In genomic region chr5:111159845-111160244, GRCh38 we compare ENCODE assay signal across 18 cellular contexts.
DNase-seq lines count a peak whose midpoint lies in the region; ATAC-seq and TF ChIP-seq lines count a peak whose summit lies in the region.
"Had no signal": no experiment of that assay in that cellular context is flagged by ENCODE, and none has a peak within 500 bp of the region (broad histone marks: within the 10 kb centered on the region; RNA-seq: fewer than 3 reads in every experiment).

No MANE protein-coding gene starts in this region.

- H3K27ac Mint-ChIP-seq in CD4-positive, alpha-beta memory T cell = no peak overlapping the region
- H3K27ac Mint-ChIP-seq: activated naive CD8-positive, alpha-beta T cell treated with anti-CD3 and anti-CD28 coated beads, Interleukin-2, amount 10 ng/mL, durations not matched to agents 7 days and 5 days; activated T-helper 1 cell treated with anti-CD3 and anti-CD28 coated beads, Interleukin-12 subunit alpha, Interleukin-12 subunit beta, Interleukin-2, Interleukin-4 antibody, amounts not matched to agents 30 ng/mL and 10 ng/mL and 1 ng/mL, durations not matched to agents 14 hours and 24 hours and 36 hours; T-helper 1 cell treated with Interleukin-12 subunit alpha and Interleukin-12 subunit beta and Interleukin-4 antibody, amounts not matched to agents 30 μg/mL and 1 μg/mL, for 36 hours had no signal

- H3K4me1 ChIP-seq in BE2C (peaks cover 26% of the 10 kb centered on the region), OCI-LY3 (ENCODE audit: low read length) (peaks cover 28% of the 10 kb centered on the region), mucosa of descending colon (ENCODE audit: low read depth) (no peaks in the 10 kb centered on the region)
- H3K4me1 ChIP-seq in CD4-positive, alpha-beta memory T cell (ENCODE audit: insufficient read depth, low read length) = no peaks in the 10 kb centered on the region
- H3K4me1 ChIP-seq: esophagus squamous epithelium, parathyroid adenoma, suprapubic skin had no signal

- CTCF ChIA-PET in GM10248 (lab: Yijun Ruan, JAX) = interaction anchor here (1.0 to 8.8 kb wide), 9 partner anchors 11 to 394 kb away, joined by 3 to 92 read pairs (median 4); partner anchors contain the start of gene STARD4
- CTCF ChIA-PET in CD4-positive, alpha-beta memory T cell (lab: Charles Lee; ENCODE audit: partially characterized antibody) = interaction anchor here (0.6 to 10.4 kb wide), 10 partner anchors 12 to 318 kb away, joined by 3 to 282 read pairs (median 4); partner anchors contain the start of gene CAMK4

- no peak overlapping the region for H3K4me3 ChIP-seq in BE2C (ENCODE audit: low read depth, low read length)
- no peak overlapping the region for H3K4me3 ChIP-seq in OCI-LY3 (ENCODE audit: low read length)
- no peak overlapping the region for H3K4me3 ChIP-seq in CD4-positive, alpha-beta memory T cell (ENCODE audit: low read length in 2 of 2)
- H3K4me3 ChIP-seq in mucosa of descending colon = no peak overlapping the region
- H3K4me3 ChIP-seq: esophagus squamous epithelium, suprapubic skin had no signal

- H3K4me2 ChIP-seq in OCI-LY3 (ENCODE audit: low read length) = no peak overlapping the region

- no peaks in the 10 kb centered on the region for H3K36me3 ChIP-seq in BE2C
- no peaks in the 10 kb centered on the region for H3K36me3 ChIP-seq in OCI-LY3 (replicated peaks; ENCODE audit: low read depth, low read length)
- H3K36me3 ChIP-seq in CD4-positive, alpha-beta memory T cell (ENCODE audit: insufficient read depth, low read length) = no peaks in the 10 kb centered on the region
- H3K36me3 ChIP-seq in mucosa of descending colon (ENCODE audit: low read depth) = no peaks in the 10 kb centered on the region
- H3K36me3 ChIP-seq: esophagus squamous epithelium, suprapubic skin had no signal

- DNase-seq in BE2C (peak; percentile 45), GM10248 (ENCODE audit: extremely low spot score) (no peak), glomerular visceral epithelial cell (ENCODE audit: extremely low spot score) (peak; percentile 21), cerebellar nuclear complex (lab: John Stamatoyannopoulos, UW) (no peak), NCI-H446 (lab: John Stamatoyannopoulos, UW) (no peak), mucosa of descending colon (no peak)
- no peak for DNase-seq in CD4-positive, alpha-beta memory T cell
- DNase-seq: activated naive CD8-positive, alpha-beta T cell treated with anti-CD3 and anti-CD28 coated beads, Interleukin-2, amount 10 ng/mL, durations not matched to agents 7 days and 5 days; esophagus squamous epithelium; NCI-H1105 treated with DMSO at 0.1 percent for 48 hours; NCI-H2171 treated with DMSO at 0.1 percent for 48 hours; stimulated activated CD8-positive, alpha-beta memory T cell treated with anti-CD3 and anti-CD28 coated beads, Interleukin-4, amount 100 ng/mL, for 48 hours had no signal

- no peak overlapping the region for H3K27ac ChIP-seq in OCI-LY3 (ENCODE audit: low read length)
- no peak overlapping the region for H3K27ac ChIP-seq in CD4-positive, alpha-beta memory T cell (ENCODE audit: low read depth, low read length)
- H3K27ac ChIP-seq: esophagus squamous epithelium, parathyroid adenoma, suprapubic skin had no signal

- H3K9ac ChIP-seq in OCI-LY3 (ENCODE audit: low read length) = no peak overlapping the region
- H3K9ac ChIP-seq: parathyroid adenoma had no signal

- no peaks in the 10 kb centered on the region for H3K9me3 Mint-ChIP-seq in CD4-positive, alpha-beta memory T cell
- H3K9me3 Mint-ChIP-seq: activated naive CD8-positive, alpha-beta T cell treated with anti-CD3 and anti-CD28 coated beads, Interleukin-2, amount 10 ng/mL, durations not matched to agents 7 days and 5 days; activated T-helper 1 cell treated with anti-CD3 and anti-CD28 coated beads, Interleukin-12 subunit alpha, Interleukin-12 subunit beta, Interleukin-2, Interleukin-4 antibody, amounts not matched to agents 30 ng/mL and 10 ng/mL and 1 ng/mL, durations not matched to agents 14 hours and 24 hours and 36 hours; T-helper 1 cell treated with Interleukin-12 subunit alpha and Interleukin-12 subunit beta and Interleukin-4 antibody, amounts not matched to agents 30 μg/mL and 1 μg/mL, for 36 hours had no signal

- intact Hi-C loops in CD4-positive, alpha-beta memory T cell (cut with micrococcal nuclease) = loop anchor here (2.0 to 5.0 kb wide), 3 partner anchors 319 to 392 kb away; no protein-coding TSS in a partner anchor
- intact Hi-C loops in mucosa of descending colon (cut with DNase I, micrococcal nuclease) = loop anchor here (5.0 to 10.0 kb wide), 2 partner anchors 117 to 125 kb away; no protein-coding TSS in a partner anchor

- H3K36me3 Mint-ChIP-seq in CD4-positive, alpha-beta memory T cell = no peaks in the 10 kb centered on the region
- H3K36me3 Mint-ChIP-seq: activated naive CD8-positive, alpha-beta T cell treated with anti-CD3 and anti-CD28 coated beads, Interleukin-2, amount 10 ng/mL, durations not matched to agents 7 days and 5 days had no signal

- POLR2A ChIA-PET in GM10248 (lab: Yijun Ruan, JAX) = no interaction called here
- POLR2A ChIA-PET in CD4-positive, alpha-beta memory T cell (lab: Charles Lee; ENCODE audit: partially characterized antibody) = interaction anchor here (0.9 to 2.6 kb wide), 2 partner anchors 65 to 119 kb away, joined by 3 to 11 read pairs; no protein-coding TSS in a partner anchor

- ATAC-seq in mucosa of descending colon = no peak
- ATAC-seq: Right ventricle myocardium inferior had no signal

- H2AFZ ChIP-seq in OCI-LY3 (ENCODE audit: low read depth, low read length) = no peak overlapping the region
- H2AFZ ChIP-seq: parathyroid adenoma had no signal

- peaks cover 4 to 7% of the 10 kb centered on the region in 2 donors for H3K27me3 Mint-ChIP-seq in CD4-positive, alpha-beta memory T cell
- H3K27me3 Mint-ChIP-seq: activated naive CD8-positive, alpha-beta T cell treated with anti-CD3 and anti-CD28 coated beads, Interleukin-2, amount 10 ng/mL, durations not matched to agents 7 days and 5 days had no signal

- no peaks in the 10 kb centered on the region for H4K20me1 ChIP-seq in OCI-LY3 (ENCODE audit: insufficient read depth, low read length)

- peaks cover 0 to 6% (median 3%) of the 10 kb centered on the region in 4 donors for H3K4me1 Mint-ChIP-seq in CD4-positive, alpha-beta memory T cell

- H3K27me3 ChIP-seq in BE2C (no peaks in the 10 kb centered on the region), OCI-LY3 (ENCODE audit: low read depth, low read length) (no peaks in the 10 kb centered on the region)
- H3K27me3 ChIP-seq in CD4-positive, alpha-beta memory T cell (ENCODE audit: insufficient read depth, low read length) = no peaks in the 10 kb centered on the region
- H3K27me3 ChIP-seq: esophagus squamous epithelium had no signal

- no peak overlapping the region for H3K4me3 Mint-ChIP-seq in CD4-positive, alpha-beta memory T cell
- H3K4me3 Mint-ChIP-seq: activated naive CD8-positive, alpha-beta T cell treated with anti-CD3 and anti-CD28 coated beads, Interleukin-2, amount 10 ng/mL, durations not matched to agents 7 days and 5 days; activated T-helper 1 cell treated with anti-CD3 and anti-CD28 coated beads, Interleukin-12 subunit alpha, Interleukin-12 subunit beta, Interleukin-2, Interleukin-4 antibody, amounts not matched to agents 30 ng/mL and 10 ng/mL and 1 ng/mL, durations not matched to agents 14 hours and 24 hours and 36 hours; T-helper 1 cell treated with Interleukin-12 subunit alpha and Interleukin-12 subunit beta and Interleukin-4 antibody, amounts not matched to agents 30 μg/mL and 1 μg/mL, for 36 hours had no signal

- TF ChIP-seq CTCF in BE2C (IDR thresholded peaks at IDR 0.05; ENCODE audit: low read depth, low read length) (peak; percentile 62), GM10248 (IDR thresholded peaks at IDR 0.05; ENCODE audit: control extremely low read depth, extremely low read depth, low read depth, missing control alignments) (peak; percentile 14), OCI-LY3 (IDR thresholded peaks at IDR 0.05; ENCODE audit: low read depth, low read length) (peak; percentile 58), mucosa of descending colon (IDR thresholded peaks at IDR 0.05) (no peak)

- no peaks in the 10 kb centered on the region for H3K79me2 ChIP-seq in OCI-LY3 (ENCODE audit: low read length)
- H3K79me2 ChIP-seq: parathyroid adenoma had no signal

- H3K9me3 ChIP-seq in BE2C = no peaks in the 10 kb centered on the region
- no peaks in the 10 kb centered on the region for H3K9me3 ChIP-seq in OCI-LY3 (ENCODE audit: insufficient read depth, low read length)
- no peaks in the 10 kb centered on the region for H3K9me3 ChIP-seq in CD4-positive, alpha-beta memory T cell (ENCODE audit: control insufficient read depth in 1 of 2, low read length in 2 of 2)
- no peaks in the 10 kb centered on the region for H3K9me3 ChIP-seq in mucosa of descending colon
- H3K9me3 ChIP-seq: esophagus squamous epithelium, suprapubic skin had no signal

Comparison
In these comparisons a context has a peak if more than half of its experiments do, and no peak if none do; other contexts are left out.
1. DNase-seq: peak in BE2C (single experiment) and glomerular visceral epithelial cell (single experiment); none in GM10248 (single experiment), CD4-positive, alpha-beta memory T cell (0 of 5), cerebellar nuclear complex (0 of 2), NCI-H446 (0 of 2) and mucosa of descending colon (0 of 3).